In the genomic region with DNA sequence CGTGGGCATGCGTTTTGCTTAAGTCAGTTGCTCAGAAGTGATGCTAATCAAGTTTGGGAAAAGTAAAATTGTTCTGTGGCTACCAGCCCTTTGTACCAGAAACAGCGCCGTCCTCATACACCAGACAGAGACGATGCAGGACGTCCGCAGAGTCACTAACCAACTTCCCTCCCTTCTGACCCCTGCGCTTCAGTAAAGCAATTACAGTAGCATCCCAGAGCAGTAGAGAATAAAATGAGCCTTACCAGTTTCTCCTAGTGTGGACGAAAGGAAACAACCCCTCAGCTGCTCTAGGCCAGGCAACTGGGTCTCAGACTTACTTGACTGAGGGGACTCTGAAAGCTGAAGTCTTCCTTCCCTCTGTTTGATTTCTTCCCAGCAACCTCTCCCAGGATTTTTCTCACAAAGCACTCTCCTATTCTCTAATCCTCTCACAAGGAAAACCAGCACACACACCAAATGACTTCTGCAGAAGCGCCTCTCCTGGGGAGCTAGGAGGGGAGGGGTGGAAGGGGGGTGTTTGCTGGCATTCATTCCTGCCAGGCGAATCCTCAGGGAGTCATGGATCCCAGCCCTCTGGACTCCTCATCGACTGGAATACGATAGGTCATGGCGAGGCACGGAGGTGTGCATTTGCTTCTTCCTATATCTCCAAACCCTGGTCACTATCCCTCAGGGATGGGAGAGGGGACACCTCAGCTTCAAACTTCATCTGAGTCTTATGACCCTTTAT, we compare ENCODE assay signal across 1 cellular context.
TF ChIP-seq lines count a peak whose summit lies in the region.

No MANE protein-coding gene starts in this region.

TF ChIP-seq in WTC11, 78 proteins besides CTCF, POLR2A, EP300 and RAD21 (continued from another document):
- TF ChIP-seq, protein P1, sequence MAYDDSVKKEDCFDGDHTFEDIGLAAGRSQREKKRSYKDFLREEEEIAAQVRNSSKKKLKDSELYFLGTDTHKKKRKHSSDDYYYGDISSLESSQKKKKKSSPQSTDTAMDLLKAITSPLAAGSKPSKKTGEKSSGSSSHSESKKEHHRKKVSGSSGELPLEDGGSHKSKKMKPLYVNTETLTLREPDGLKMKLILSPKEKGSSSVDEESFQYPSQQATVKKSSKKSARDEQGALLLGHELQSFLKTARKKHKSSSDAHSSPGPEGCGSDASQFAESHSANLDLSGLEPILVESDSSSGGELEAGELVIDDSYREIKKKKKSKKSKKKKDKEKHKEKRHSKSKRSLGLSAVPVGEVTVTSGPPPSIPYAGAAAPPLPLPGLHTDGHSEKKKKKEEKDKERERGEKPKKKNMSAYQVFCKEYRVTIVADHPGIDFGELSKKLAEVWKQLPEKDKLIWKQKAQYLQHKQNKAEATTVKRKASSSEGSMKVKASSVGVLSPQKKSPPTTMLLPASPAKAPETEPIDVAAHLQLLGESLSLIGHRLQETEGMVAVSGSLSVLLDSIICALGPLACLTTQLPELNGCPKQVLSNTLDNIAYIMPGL (CRISPR knock-in tag; IDR thresholded peaks at IDR 0.05): no peak
- TF ChIP-seq ZNF671 (CRISPR knock-in tag; IDR thresholded peaks at IDR 0.05) (no peak), SP1 (CRISPR knock-in tag; conservative IDR thresholded peaks at IDR 0.05) (no peak), MXD4 (CRISPR knock-in tag; IDR thresholded peaks at IDR 0.05; ENCODE audit: borderline replicate concordance) (no peak), ATF3 (CRISPR knock-in tag; conservative IDR thresholded peaks at IDR 0.05) (no peak), GTF2I (CRISPR knock-in tag; conservative IDR thresholded peaks at IDR 0.05) (no peak)
- TF ChIP-seq, protein P2, sequence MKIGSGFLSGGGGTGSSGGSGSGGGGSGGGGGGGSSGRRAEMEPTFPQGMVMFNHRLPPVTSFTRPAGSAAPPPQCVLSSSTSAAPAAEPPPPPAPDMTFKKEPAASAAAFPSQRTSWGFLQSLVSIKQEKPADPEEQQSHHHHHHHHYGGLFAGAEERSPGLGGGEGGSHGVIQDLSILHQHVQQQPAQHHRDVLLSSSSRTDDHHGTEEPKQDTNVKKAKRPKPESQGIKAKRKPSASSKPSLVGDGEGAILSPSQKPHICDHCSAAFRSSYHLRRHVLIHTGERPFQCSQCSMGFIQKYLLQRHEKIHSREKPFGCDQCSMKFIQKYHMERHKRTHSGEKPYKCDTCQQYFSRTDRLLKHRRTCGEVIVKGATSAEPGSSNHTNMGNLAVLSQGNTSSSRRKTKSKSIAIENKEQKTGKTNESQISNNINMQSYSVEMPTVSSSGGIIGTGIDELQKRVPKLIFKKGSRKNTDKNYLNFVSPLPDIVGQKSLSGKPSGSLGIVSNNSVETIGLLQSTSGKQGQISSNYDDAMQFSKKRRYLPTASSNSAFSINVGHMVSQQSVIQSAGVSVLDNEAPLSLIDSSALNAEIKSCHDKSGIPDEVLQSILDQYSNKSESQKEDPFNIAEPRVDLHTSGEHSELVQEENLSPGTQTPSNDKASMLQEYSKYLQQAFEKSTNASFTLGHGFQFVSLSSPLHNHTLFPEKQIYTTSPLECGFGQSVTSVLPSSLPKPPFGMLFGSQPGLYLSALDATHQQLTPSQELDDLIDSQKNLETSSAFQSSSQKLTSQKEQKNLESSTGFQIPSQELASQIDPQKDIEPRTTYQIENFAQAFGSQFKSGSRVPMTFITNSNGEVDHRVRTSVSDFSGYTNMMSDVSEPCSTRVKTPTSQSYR (CRISPR knock-in tag; IDR thresholded peaks at IDR 0.05): no peak
TF ChIP-seq in WTC11: peak in this region for 0.
